In genomic region chr12:389138-390096, GRCh38 we compare ENCODE assay signal across 8 cellular contexts. TPM values are rescaled to one million over a fixed set of nuclear protein-coding genes. Genes with fewer than 3 reads are reported as not detected.
DNase-seq lines count a peak whose midpoint lies in the region; ATAC-seq and TF ChIP-seq lines count a peak whose summit lies in the region.

KDM5A (minus strand) TSS chr12:389320; CDS start chr12:389091, 229 bp downstream.

- H3K27ac ChIP-seq in effector memory CD4-positive, alpha-beta T cell (ENCODE audit: insufficient read depth, low read length, poor library complexity, severe bottlenecking), result peak within 1 kb of the TSS; percentile 94
- H3K27ac ChIP-seq in mesendoderm (ENCODE audit: low read depth, low read length), result peak within 1 kb of the TSS; percentile 78

- TF ChIP-seq CTCF in AG09309 (IDR thresholded peaks at IDR 0.05; ENCODE audit: control insufficient read depth, insufficient read depth, low read depth, low read length, missing control alignments), result peak; percentile 5

- H2BK15ac ChIP-seq in mesendoderm (replicated peaks; ENCODE audit: low read depth), result no peak within 1 kb of the TSS

- no peaks in the 10 kb centered on the region for H3K9me3 ChIP-seq in effector memory CD4-positive, alpha-beta T cell (ENCODE audit: control insufficient read depth, low read length)

- DNase-seq in AG09309 (ENCODE audit: low read depth), result peak; percentile 90
- DNase-seq in activated CD4-positive, alpha-beta T cell treated with anti-CD3 and anti-CD28 coated beads, Interleukin-2, amount 50 U/mL, for 24 hours (ENCODE audit: low read depth in 1 of 2, low spot score in 1 of 2), result peak; percentile 84 to 86
- peak; percentile 85 to 88 (median 86) for DNase-seq in effector memory CD4-positive, alpha-beta T cell
- DNase-seq in mesendoderm, result peak; percentile 97
- DNase-seq in stimulated activated CD8-positive, alpha-beta memory T cell treated with anti-CD3 and anti-CD28 coated beads, Interleukin-15, amount 100 ng/mL, for 24 hours (ENCODE audit: low read depth), result peak; percentile 81
- DNase-seq in OCI-M2 (lab: John Stamatoyannopoulos, UW; ENCODE audit: unreplicated experiment), result no peak

- peaks cover 15% of the 10 kb centered on the region for H3K4me1 ChIP-seq in effector memory CD4-positive, alpha-beta T cell (ENCODE audit: control insufficient read depth, insufficient read depth, low read length, poor library complexity, severe bottlenecking)
- peaks cover 2% of the 10 kb centered on the region for H3K4me1 ChIP-seq in mesendoderm (ENCODE audit: control insufficient read depth, low read depth, low read length)

- peak within 1 kb of the TSS; percentile 98 for H3K9ac ChIP-seq in mesendoderm (ENCODE audit: low read length)

- no CpG with 5 or more reads among the region's 53 CpGs for WGBS in mesendoderm (ENCODE audit: extremely low coverage, insufficient coverage, low lambda C conversion rate)

- H4K8ac ChIP-seq in mesendoderm (ENCODE audit: low read depth, low read length), result peak within 1 kb of the TSS; percentile 70

- H2BK120ac ChIP-seq in mesendoderm (ENCODE audit: low read depth, low read length), result no peak within 1 kb of the TSS

- peak within 1 kb of the TSS; percentile 99 for H3K56ac ChIP-seq in mesendoderm (ENCODE audit: low read length)

- H3K4ac ChIP-seq in mesendoderm (ENCODE audit: low read depth, low read length), result no peak within 1 kb of the TSS

- H3K27me3 ChIP-seq in effector memory CD4-positive, alpha-beta T cell (replicated peaks; ENCODE audit: control insufficient read depth, insufficient read depth, low read length, poor library complexity, severe bottlenecking), result no peaks in the 10 kb centered on the region
- H3K27me3 ChIP-seq in mesendoderm (ENCODE audit: insufficient read depth, low read length, poor library complexity), result no peaks in the 10 kb centered on the region

- peak within 1 kb of the TSS; percentile 92 for H2BK5ac ChIP-seq in mesendoderm (ENCODE audit: low read length)

- peak within 1 kb of the TSS; percentile 95 for H2AK5ac ChIP-seq in mesendoderm (ENCODE audit: low read length)

- H3K18ac ChIP-seq in mesendoderm (ENCODE audit: low read length), result peak within 1 kb of the TSS; percentile 69

- H3K4me3 ChIP-seq in AG09309 (ENCODE audit: control insufficient read depth, low read depth, low read length), result peak within 1 kb of the TSS; percentile 83
- H3K4me3 ChIP-seq in effector memory CD4-positive, alpha-beta T cell (ENCODE audit: insufficient read depth, low read depth, low read length, poor library complexity, severe bottlenecking), result peak within 1 kb of the TSS; percentile 97
- peak within 1 kb of the TSS; percentile 96 for H3K4me3 ChIP-seq in mesendoderm (ENCODE audit: low read length)

- H3K23ac ChIP-seq in mesendoderm (ENCODE audit: low read length), result no peak within 1 kb of the TSS

- peaks cover 24% of the 10 kb centered on the region for H3K79me2 ChIP-seq in mesendoderm (ENCODE audit: control insufficient read depth, insufficient read depth, low read length)

- H3K36me3 ChIP-seq in effector memory CD4-positive, alpha-beta T cell (ENCODE audit: control insufficient read depth, insufficient read depth, low read length), result peaks cover 4% of the 10 kb centered on the region
- H3K36me3 ChIP-seq in mesendoderm (ENCODE audit: control insufficient read depth, insufficient read depth, low read length), result no peaks in the 10 kb centered on the region

- peak; percentile 89 for ATAC-seq in GM19395 (IDR thresholded peaks at IDR 0.05; ENCODE audit: unreplicated experiment)
- ATAC-seq in HG03565 (IDR thresholded peaks at IDR 0.05; ENCODE audit: unreplicated experiment), result peak; percentile 87

- peak within 1 kb of the TSS; percentile 94 for H4K5ac ChIP-seq in mesendoderm (ENCODE audit: low read length)

- peak within 1 kb of the TSS; percentile 79 for H3K4me2 ChIP-seq in mesendoderm (ENCODE audit: low read length)

- H3K79me1 ChIP-seq in mesendoderm (ENCODE audit: low read length), result peaks cover 4% of the 10 kb centered on the region

RNA-seq across cellular contexts. Expression of gene KDM5A, which starts in this region (rescaled TPM):
- polyA plus RNA-seq in mesendoderm (2013, experiment 1 of 2), result 21.6 TPM
- 20.8 TPM for polyA plus RNA-seq in mesendoderm (2013, experiment 2 of 2)
